In genomic region chr20:31642837-31643236, GRCh38 we compare ENCODE assay signal across 1 cellular context.
TF ChIP-seq lines count a peak whose summit lies in the region.

No MANE protein-coding gene starts in this region.

TF ChIP-seq in GM23338, 12 proteins besides CTCF, POLR2A, EP300 and RAD21 (continued from another document):
- TF ChIP-seq ZNF462 (CRISPR knock-in tag; IDR thresholded peaks at IDR 0.05) (no peak), STAT1 (IDR thresholded peaks at IDR 0.05; ENCODE audit: unreplicated experiment) (no peak)
TF ChIP-seq in GM23338: peak in this region for 0.
